In genomic region chr1:93704063-93704462, GRCh38 we compare ENCODE assay signal across 11 cellular contexts. TPM values are rescaled to one million over a fixed set of nuclear protein-coding genes. Genes with fewer than 3 reads are reported as not detected.
DNase-seq lines count a peak whose midpoint lies in the region; ATAC-seq, FAIRE-seq and TF ChIP-seq lines count a peak whose summit lies in the region.
"Had no signal": no experiment of that assay in that cellular context is flagged by ENCODE, and none has a peak within 500 bp of the region (broad histone marks: within the 10 kb centered on the region; RNA-seq: fewer than 3 reads in every experiment).

No MANE protein-coding gene starts in this region.

- H3K4me1 ChIP-seq in HepG2 (ENCODE audit: insufficient read depth, low read length) (peaks cover 54% of the 10 kb centered on the region), MM.1S (ENCODE audit: low read length) (0 out of 2 replicates have a peak, but pooled peaks cover 8% of the 10 kb centered on the region)
- H3K4me1 ChIP-seq in effector memory CD4-positive, alpha-beta T cell (ENCODE audit: control insufficient read depth, insufficient read depth, low read length, poor library complexity, severe bottlenecking): no peaks in the 10 kb centered on the region

- no peaks in the 10 kb centered on the region for H4K20me1 ChIP-seq in HepG2 (ENCODE audit: insufficient read depth, low read length)
- H4K20me1 ChIP-seq in MM.1S (ENCODE audit: insufficient read depth, low read length): no peaks in the 10 kb centered on the region

- H3K36me3 Mint-ChIP-seq in activated T-cell treated with anti-CD3 and anti-CD28 coated beads, Interleukin-2, amount 50 U/mL, for 4 hours (ENCODE audit: insufficient read depth): no peaks in the 10 kb centered on the region

- H2AFZ ChIP-seq in HepG2 (ENCODE audit: low read length): no peak overlapping the region
- H2AFZ ChIP-seq in MM.1S (ENCODE audit: low read length): no peak overlapping the region

- in situ Hi-C loops in HepG2 (cut with HindIII; ENCODE audit: extremely low pct_ligation_motif_present, low pct_unique_long_range_greater_than_20kb): no loop called here

- H3F3A ChIP-seq in MM.1S (ENCODE audit: insufficient read depth, low read length): no peaks in the 10 kb centered on the region

- H3K27me3 ChIP-seq in HepG2 (ENCODE audit: control insufficient read depth in 1 of 2, insufficient read depth in 2 of 2, low read length in 2 of 2): no peaks in the 10 kb centered on the region; a peak in 1 of 5 replicates
- H3K27me3 ChIP-seq in MM.1S (replicated peaks; ENCODE audit: insufficient read depth, low read length): no peaks in the 10 kb centered on the region
- H3K27me3 ChIP-seq in effector memory CD4-positive, alpha-beta T cell (replicated peaks; ENCODE audit: control insufficient read depth, insufficient read depth, low read length, poor library complexity, severe bottlenecking): no peaks in the 10 kb centered on the region

- TF ChIP-seq CTCF in HepG2 (CRISPR knock-in tag; IDR thresholded peaks at IDR 0.05) (no peak), MM.1S (IDR thresholded peaks at IDR 0.05; ENCODE audit: low read length) (no peak)

- TF ChIP-seq EP300 in HepG2 (IDR thresholded peaks at IDR 0.05; ENCODE audit: low read depth in 2 of 2, low read length in 2 of 2): no peak
- TF ChIP-seq EP300 in HepG2 (CRISPR knock-in tag; IDR thresholded peaks at IDR 0.05; ENCODE audit: borderline replicate concordance): no peak

- H3K27me3 Mint-ChIP-seq in activated T-cell treated with anti-CD3 and anti-CD28 coated beads, Interleukin-2, amount 50 U/mL, for 4 hours (ENCODE audit: low read depth): no peaks in the 10 kb centered on the region

- H3K9ac ChIP-seq in HepG2 (ENCODE audit: insufficient read depth, low read depth, low read length): no peak overlapping the region
- no peak overlapping the region for H3K9ac ChIP-seq in MM.1S (ENCODE audit: low read length)

- H3K9me3 Mint-ChIP-seq in activated T-cell treated with anti-CD3 and anti-CD28 coated beads, Interleukin-2, amount 50 U/mL, for 4 hours: no peaks in the 10 kb centered on the region

- H3K4me3 Mint-ChIP-seq in activated T-cell treated with anti-CD3 and anti-CD28 coated beads, Interleukin-2, amount 50 U/mL, for 4 hours: no peak overlapping the region

- no peak for TF ChIP-seq RAD21 in HepG2 (CRISPR knock-in tag; IDR thresholded peaks at IDR 0.05)

- DNase-seq in HepG2 (ENCODE audit: low spot score): no peak
- no peak for DNase-seq in activated T-cell treated with anti-CD3 and anti-CD28 coated beads, Interleukin-2, amount 50 U/mL, for 4 hours
- DNase-seq in 8988T: no peak
- no peak for DNase-seq in MM.1S
- no peak for DNase-seq in effector memory CD4-positive, alpha-beta T cell
- DNase-seq: activated CD4-positive, alpha-beta T cell treated with anti-CD3 and anti-CD28 coated beads, Interleukin-2, amount 50 U/mL, for 48 hours; effector CD4-positive, alpha-beta T cell; GF-D8 had no signal

- no peak overlapping the region for H3K27ac ChIP-seq in HepG2 (ENCODE audit: extremely low read length, insufficient read depth, low read length)
- H3K27ac ChIP-seq in MM.1S (ENCODE audit: low read length): no peak overlapping the region
- no peak overlapping the region for H3K27ac ChIP-seq in effector memory CD4-positive, alpha-beta T cell (ENCODE audit: insufficient read depth, low read length, poor library complexity, severe bottlenecking)

- peak overlapping the region; percentile 11; the same call in 1 of the 2 replicates for H3K4me2 ChIP-seq in HepG2 (ENCODE audit: low read depth, low read length)
- no peak overlapping the region for H3K4me2 ChIP-seq in MM.1S (ENCODE audit: low read depth, low read length)

- H3K79me2 ChIP-seq in HepG2 (ENCODE audit: insufficient read depth, low read length): no peaks in the 10 kb centered on the region
- H3K79me2 ChIP-seq in MM.1S (ENCODE audit: low read length): no peaks in the 10 kb centered on the region

- H3K36me3 ChIP-seq in HepG2 (replicated peaks in 1 of 2; ENCODE audit: control insufficient read depth in 1 of 2, insufficient read depth in 2 of 2, low read length in 2 of 2) (no peaks in the 10 kb centered on the region), MM.1S (replicated peaks; ENCODE audit: insufficient read depth, low read length) (no peaks in the 10 kb centered on the region)
- no peaks in the 10 kb centered on the region for H3K36me3 ChIP-seq in effector memory CD4-positive, alpha-beta T cell (ENCODE audit: control insufficient read depth, insufficient read depth, low read length)

- 47% methylated on average over 2 of the region's 2 CpGs for WGBS in HepG2 (ENCODE audit: low lambda C conversion rate)

- H3K4me3 ChIP-seq in HepG2 (replicated peaks in 1 of 3; ENCODE audit: insufficient read depth in 1 of 3, low read depth in 2 of 3, low read length in 3 of 3) (no peak overlapping the region), MM.1S (ENCODE audit: low read length) (no peak overlapping the region)
- H3K4me3 ChIP-seq in effector memory CD4-positive, alpha-beta T cell (ENCODE audit: insufficient read depth, low read depth, low read length, poor library complexity, severe bottlenecking): no peak overlapping the region

- ATAC-seq in GM18502 (IDR thresholded peaks at IDR 0.05; ENCODE audit: poor library complexity, unreplicated experiment) (peak; percentile 58), GM21528 (IDR thresholded peaks at IDR 0.05; ENCODE audit: low FRiP score, unreplicated experiment) (peak; percentile 53), HG03457 (IDR thresholded peaks at IDR 0.05; ENCODE audit: unreplicated experiment) (peak; percentile 44), HepG2 (peak; percentile 35)
- no peak for ATAC-seq in activated T-cell treated with anti-CD3 and anti-CD28 coated beads, Interleukin-2, amount 50 U/mL, for 4 hours

- intact Hi-C loops in HepG2 (cut with micrococcal nuclease; ENCODE audit: unreplicated experiment): no loop called here

- H3K4me1 Mint-ChIP-seq in activated T-cell treated with anti-CD3 and anti-CD28 coated beads, Interleukin-2, amount 50 U/mL, for 4 hours (ENCODE audit: low read depth): peaks cover 22% of the 10 kb centered on the region

- CTCF ChIA-PET in HepG2 (lab: Yijun Ruan, JAX; ENCODE audit: low intra/inter-chr PET ratio, low total read pairs): no interaction called here

- H3K9me2 ChIP-seq in MM.1S (replicated peaks; ENCODE audit: insufficient read depth, low read length): no peaks in the 10 kb centered on the region

- POLR2A ChIA-PET in HepG2 (lab: Yijun Ruan, JAX): no interaction called here

- BruUV-seq in HepG2 (replicated peaks; lab: Mats Ljungman, UMichigan): no TSS peak

- TF ChIP-seq POLR2A in HepG2 (IDR thresholded peaks at IDR 0.05; ENCODE audit: insufficient read depth in 1 of 2, low read depth in 2 of 2, low read length in 2 of 2): no peak

- no peaks in the 10 kb centered on the region for H3K9me3 ChIP-seq in HepG2 (ENCODE audit: low read length)
- H3K9me3 ChIP-seq in MM.1S (replicated peaks; ENCODE audit: insufficient read depth, low read length): no peaks in the 10 kb centered on the region
- H3K9me3 ChIP-seq in effector memory CD4-positive, alpha-beta T cell (ENCODE audit: control insufficient read depth, low read length): no peaks in the 10 kb centered on the region

- no peak for FAIRE-seq in HepG2 (lab: Jason Lieb, UNC)

TF ChIP-seq in HepG2, 621 proteins besides CTCF, POLR2A, EP300 and RAD21:
- no peak for TF ChIP-seq SOX6 (IDR thresholded peaks at IDR 0.05)
- TF ChIP-seq SOX6 (CRISPR knock-in tag; IDR thresholded peaks at IDR 0.05): peak; percentile 7; the same call in 1 of the 2 replicates
- no peak for TF ChIP-seq ZBTB38 (CRISPR knock-in tag; IDR thresholded peaks at IDR 0.05)
TF ChIP-seq in HepG2: peak in this region for 1.

RNA-seq across cellular contexts. Expression of gene BCAR3, which starts 22.4 kb away (rescaled TPM):
- total RNA-seq in HepG2 (2016; rRNA removed; fragmentation: Illumina TruSeq; extraction: Trizol): 4.8 and 5.5 TPM in 2 replicates
- total RNA-seq in HepG2 (2016; cell fraction: cytosol; rRNA removed; fragmentation: Illumina TruSeq; extraction: Trizol; ENCODE audit: low read depth): 2.6 and 3.2 TPM in 2 replicates
- 4.7 and 5.1 TPM in 2 replicates for total RNA-seq in HepG2 (2016; cell fraction: insoluble cytoplasmic fraction; rRNA removed; fragmentation: Illumina TruSeq; extraction: Trizol)
- total RNA-seq in HepG2 (2016; cell fraction: membrane; rRNA removed; fragmentation: Illumina TruSeq; extraction: Trizol): 3.3 and 3.5 TPM in 2 replicates
- total RNA-seq in HepG2 (2016; cell fraction: nucleus; rRNA removed; fragmentation: Illumina TruSeq; extraction: Trizol): 4.6 TPM in 2 replicates
- polyA plus RNA-seq in HepG2 (2011; rRNA removed): 3.6 and 5.4 TPM in 2 replicates
- polyA plus RNA-seq in HepG2 (2011; cell fraction: cytosol; rRNA removed): 3.1 and 3.4 TPM in 2 replicates
- 6.8 and 8.6 TPM in 2 replicates for polyA plus RNA-seq in HepG2 (2011; cell fraction: nucleus; rRNA removed)
- polyA plus RNA-seq in HepG2 (2012): 4.7 and 5.8 TPM in 2 replicates
- 0.58 and 0.79 TPM in 2 replicates for polyA plus RNA-seq in HepG2 (2016; cell fraction: cytosol; fragmentation: Illumina TruSeq; extraction: Trizol; ENCODE audit: low read depth)
- 4.8 and 6.3 TPM in 2 replicates for polyA plus RNA-seq in HepG2 (2016; cell fraction: insoluble cytoplasmic fraction; fragmentation: Illumina TruSeq; extraction: Trizol; ENCODE audit: low read depth)
- polyA plus RNA-seq in HepG2 (2016; cell fraction: membrane; fragmentation: Illumina TruSeq; extraction: Trizol; ENCODE audit: low read depth): 1.2 and 1.6 TPM in 2 replicates
- 3.7 and 6.7 TPM in 2 replicates for polyA plus RNA-seq in HepG2 (2016; cell fraction: nucleus; fragmentation: Illumina TruSeq; extraction: Trizol; ENCODE audit: insufficient read depth, low read depth)
- polyA minus RNA-seq in HepG2 (2011; rRNA and poly(A)+ RNA removed; ENCODE audit: low replicate concordance): 8.2 and 39.9 TPM in 2 replicates
- 7.6 and 8.4 TPM in 2 replicates for polyA minus RNA-seq in HepG2 (2011; cell fraction: cytosol; rRNA and poly(A)+ RNA removed)
- 10.4 and 10.6 TPM in 2 replicates for polyA minus RNA-seq in HepG2 (2011; cell fraction: nucleus; rRNA and poly(A)+ RNA removed)
- total RNA-seq in activated T-cell treated with anti-CD3 and anti-CD28 coated beads, Interleukin-2, amount 50 U/mL, for 4 hours: 1 to 10 TPM in 2 of 3 donors, under 1 TPM in 1; 0.53 to 1.7 (median 1.2) TPM

Comparison
In these comparisons a context has a peak if more than half of its experiments do, and no peak if none do; other contexts are left out.
1. ATAC-seq: peak in GM18502 (single experiment), GM21528 (single experiment), HG03457 (single experiment) and HepG2 (single experiment); none in activated T-cell treated with anti-CD3 and anti-CD28 coated beads, Interleukin-2, amount 50 U/mL, for 4 hours (0 of 2).